In genomic region chr16:56737539-56737938, GRCh38 we compare ENCODE assay signal across 1 cellular context.
TF ChIP-seq lines count a peak whose summit lies in the region.

No MANE protein-coding gene starts in this region.

TF ChIP-seq in A549, 52 proteins besides CTCF, POLR2A, EP300 and RAD21 (continued from another document):
- TF ChIP-seq ZNF302 (CRISPR knock-in tag; IDR thresholded peaks at IDR 0.05) (no peak), JUN (IDR thresholded peaks at IDR 0.05) (no peak), PHF8 (IDR thresholded peaks at IDR 0.05; ENCODE audit: borderline replicate concordance, low read depth) (no peak), ZC3H11A (IDR thresholded peaks at IDR 0.05) (no peak)
